Comparison of ENCODE assay signal across 11 cellular contexts in genomic region chr1:11335417-11336070, GRCh38.
A peak's percentile ranks its signal among the peaks of the same experiment; 100 is the strongest.
DNase-seq lines count a peak whose midpoint lies in the region; ATAC-seq lines count a peak whose summit lies in the region.
"Had no signal": no experiment of that assay in that cellular context is flagged by ENCODE, and none has a peak within 500 bp of the region (broad histone marks: within the 10 kb centered on the region; RNA-seq: fewer than 3 reads in every experiment).

No MANE protein-coding gene starts in this region.

- H3K27me3 ChIP-seq in BLaER1 treated with 17β-estradiol and CSF1 and Interleukin-3, amounts not matched to agents 10 nM and 100 nM: peaks cover 0 to 11% (median 0%) of the 10 kb centered on the region in 11 experiments; a peak in 4 of 22 replicates

- H3K27ac ChIP-seq in BLaER1 treated with 17β-estradiol and CSF1 and Interleukin-3, amounts not matched to agents 10 nM and 100 nM: no peak overlapping the region
- peak overlapping the region; percentile 45 for H3K27ac ChIP-seq in KOPT-K1 (ENCODE audit: low read depth, low read length, poor library complexity, severe bottlenecking)

- ATAC-seq in GM19328 (IDR thresholded peaks at IDR 0.05; ENCODE audit: unreplicated experiment) (peak; percentile 78), HG02763 (IDR thresholded peaks at IDR 0.05; ENCODE audit: unreplicated experiment) (peak; percentile 70)

- H3K9ac ChIP-seq in BLaER1 treated with 17β-estradiol and CSF1 and Interleukin-3, amounts not matched to agents 10 nM and 100 nM: peak overlapping the region in 1 of 11 experiments; percentile 9; a peak in 1 of 22 replicates

- H3K4me1 ChIP-seq in BLaER1 treated with 17β-estradiol and CSF1 and Interleukin-3, amounts not matched to agents 10 nM and 100 nM: peaks cover 0 to 66% (median 53%) of the 10 kb centered on the region in 10 experiments; a peak in 16 of 20 replicates

- no peaks in the 10 kb centered on the region for H3K36me3 ChIP-seq in BLaER1 treated with 17β-estradiol and CSF1 and Interleukin-3, amounts not matched to agents 10 nM and 100 nM
- H3K36me3 ChIP-seq in KOPT-K1 (ENCODE audit: insufficient read depth, low read length): no peaks in the 10 kb centered on the region

- DNase-seq in NCI-H1048 (lab: John Stamatoyannopoulos, UW) (no peak), occipital lobe (lab: John Stamatoyannopoulos, UW) (no peak), cerebellum (ENCODE audit: low spot score) (no peak)
- DNase-seq in stimulated activated CD4-positive, alpha-beta T cell treated with anti-CD3 and anti-CD28 coated beads, Interleukin-12 subunit alpha, Interleukin-12 subunit beta, amount 100 ng/mL, for 4 hours: no peak
- DNase-seq: activated naive CD8-positive, alpha-beta T cell treated with anti-CD3 and anti-CD28 coated beads, Interleukin-2, amount 10 ng/mL, durations not matched to agents 7 days and 5 days; NCI-H1417 treated with DMSO at 0.1 percent for 48 hours; OCI-M1 had no signal

- no peaks in the 10 kb centered on the region for H3K9me3 ChIP-seq in BLaER1 treated with 17β-estradiol and CSF1 and Interleukin-3, amounts not matched to agents 10 nM and 100 nM (replicated peaks in 1 of 11)
- no peaks in the 10 kb centered on the region for H3K9me3 ChIP-seq in KOPT-K1 (ENCODE audit: insufficient read depth, low read length, poor library complexity, severe bottlenecking)

- H3K4me3 ChIP-seq in BLaER1 treated with 17β-estradiol and CSF1 and Interleukin-3, amounts not matched to agents 10 nM and 100 nM: no peak overlapping the region

- no peaks in the 10 kb centered on the region for H4K20me1 ChIP-seq in BLaER1 treated with 17β-estradiol and CSF1 and Interleukin-3, amounts not matched to agents 10 nM and 100 nM

- H3K4me2 ChIP-seq in BLaER1 treated with 17β-estradiol and CSF1 and Interleukin-3, amounts not matched to agents 10 nM and 100 nM: peak overlapping the region in 7 of 11 experiments; percentile 5 to 69 (median 21); a peak in 10 of 22 replicates
